Comparison of ENCODE assay signal across 8 cellular contexts in genomic region chr1:112716133-112716720, GRCh38. TPM values are rescaled to one million over a fixed set of nuclear protein-coding genes. Genes with fewer than 3 reads are reported as not detected.
DNase-seq lines count a peak whose midpoint lies in the region; ATAC-seq, FAIRE-seq and TF ChIP-seq lines count a peak whose summit lies in the region.

No MANE protein-coding gene starts in this region.

- DNase-seq in AG20443 (ENCODE audit: low spot score) (peak; percentile 91), GM19239 (ENCODE audit: insufficient read length, low spot score) (peak; percentile 82), Kasumi-1 (lab: John Stamatoyannopoulos, UW) (peak; percentile 81 to 86), Peyer's patch (peak; percentile 77 to 94 (median 89)), fibroblast of the aortic adventitia (ENCODE audit: low read depth) (peak; percentile 95), natural killer cell (peak; percentile 78)
- peak; percentile 72 for DNase-seq in activated T-helper 1 cell treated with anti-CD3 and anti-CD28 coated beads, Interleukin-12 subunit alpha, Interleukin-12 subunit beta, Interleukin-2, Interleukin-4 antibody, amounts not matched to agents 30 ng/mL and 10 ng/mL and 1 ng/mL, durations not matched to agents 14 hours and 24 hours and 36 hours (ENCODE audit: low spot score)

- peak overlapping the region; percentile 52 to 86 (median 74) for H3K4me3 ChIP-seq in Peyer's patch
- H3K4me3 ChIP-seq in fibroblast of the aortic adventitia (ENCODE audit: low read depth, low read length), result peak overlapping the region; percentile 72

- no peaks in the 10 kb centered on the region for H3K9me3 Mint-ChIP-seq in activated T-helper 1 cell treated with anti-CD3 and anti-CD28 coated beads, Interleukin-12 subunit alpha, Interleukin-12 subunit beta, Interleukin-2, Interleukin-4 antibody, amounts not matched to agents 30 ng/mL and 10 ng/mL and 1 ng/mL, durations not matched to agents 14 hours and 24 hours and 36 hours
- no peaks in the 10 kb centered on the region for H3K9me3 Mint-ChIP-seq in natural killer cell
- H3K9me3 Mint-ChIP-seq in stimulated activated memory B cell treated with anti-CD40 and anti-IgM and Interleukin-4, amounts not matched to agents 10 μg/mL and 1 μg/mL and 100 μg/mL, for 72 hours, result no peaks in the 10 kb centered on the region

- H3K27me3 Mint-ChIP-seq in activated T-helper 1 cell treated with anti-CD3 and anti-CD28 coated beads, Interleukin-12 subunit alpha, Interleukin-12 subunit beta, Interleukin-2, Interleukin-4 antibody, amounts not matched to agents 30 ng/mL and 10 ng/mL and 1 ng/mL, durations not matched to agents 14 hours and 24 hours and 36 hours (ENCODE audit: insufficient read depth), result peaks cover 30% of the 10 kb centered on the region
- peaks cover 0 to 8% of the 10 kb centered on the region in 2 donors for H3K27me3 Mint-ChIP-seq in natural killer cell (ENCODE audit: low read depth in 2 of 2)
- H3K27me3 Mint-ChIP-seq in stimulated activated memory B cell treated with anti-CD40 and anti-IgM and Interleukin-4, amounts not matched to agents 10 μg/mL and 1 μg/mL and 100 μg/mL, for 72 hours, result peaks cover 11% of the 10 kb centered on the region

- intact Hi-C loops in activated T-helper 1 cell treated with anti-CD3 and anti-CD28 coated beads, Interleukin-12 subunit alpha, Interleukin-12 subunit beta, Interleukin-2, Interleukin-4 antibody, amounts not matched to agents 30 ng/mL and 10 ng/mL and 1 ng/mL, durations not matched to agents 14 hours and 24 hours and 36 hours (cut with micrococcal nuclease), result loop anchor here (1.0 to 5.0 kb wide), 7 partner anchors 88 to 1631 kb away; partner anchors contain the start of genes LRIG2, MAGI3 and RSBN1
- intact Hi-C loops in natural killer cell (cut with micrococcal nuclease), result loop anchor here (1.0 to 10.0 kb wide), 6 partner anchors 81 to 963 kb away; partner anchors contain the start of genes LRIG2 and SLC16A1

- H3K36me3 Mint-ChIP-seq in activated T-helper 1 cell treated with anti-CD3 and anti-CD28 coated beads, Interleukin-12 subunit alpha, Interleukin-12 subunit beta, Interleukin-2, Interleukin-4 antibody, amounts not matched to agents 30 ng/mL and 10 ng/mL and 1 ng/mL, durations not matched to agents 14 hours and 24 hours and 36 hours (ENCODE audit: low read depth), result peaks cover 1% of the 10 kb centered on the region
- no peaks in the 10 kb centered on the region for H3K36me3 Mint-ChIP-seq in natural killer cell
- H3K36me3 Mint-ChIP-seq in stimulated activated memory B cell treated with anti-CD40 and anti-IgM and Interleukin-4, amounts not matched to agents 10 μg/mL and 1 μg/mL and 100 μg/mL, for 72 hours, result no peaks in the 10 kb centered on the region

- TF ChIP-seq CTCF in Peyer's patch (IDR thresholded peaks at IDR 0.05), result peak; percentile 76 to 97 (median 94)
- TF ChIP-seq CTCF in fibroblast of the aortic adventitia (IDR thresholded peaks at IDR 0.05; ENCODE audit: insufficient read depth, low read length), result peak; percentile 88
- peak; percentile 97 for TF ChIP-seq CTCF in natural killer cell (IDR thresholded peaks at IDR 0.05)

- FAIRE-seq in GM19239 (lab: Jason Lieb, UNC), result peak; percentile 94

- no peaks in the 10 kb centered on the region for H3K36me3 ChIP-seq in Peyer's patch

- peaks cover 0 to 18% (median 10%) of the 10 kb centered on the region in 4 donors for H3K4me1 ChIP-seq in Peyer's patch

- H3K9me3 ChIP-seq in Peyer's patch, result no peaks in the 10 kb centered on the region

- H3K4me1 Mint-ChIP-seq in activated T-helper 1 cell treated with anti-CD3 and anti-CD28 coated beads, Interleukin-12 subunit alpha, Interleukin-12 subunit beta, Interleukin-2, Interleukin-4 antibody, amounts not matched to agents 30 ng/mL and 10 ng/mL and 1 ng/mL, durations not matched to agents 14 hours and 24 hours and 36 hours (ENCODE audit: low read depth), result peaks cover 41% of the 10 kb centered on the region
- H3K4me1 Mint-ChIP-seq in natural killer cell, result peaks cover 14 to 29% of the 10 kb centered on the region in 2 donors
- peaks cover 57% of the 10 kb centered on the region for H3K4me1 Mint-ChIP-seq in stimulated activated memory B cell treated with anti-CD40 and anti-IgM and Interleukin-4, amounts not matched to agents 10 μg/mL and 1 μg/mL and 100 μg/mL, for 72 hours

- H3K4me3 Mint-ChIP-seq in activated T-helper 1 cell treated with anti-CD3 and anti-CD28 coated beads, Interleukin-12 subunit alpha, Interleukin-12 subunit beta, Interleukin-2, Interleukin-4 antibody, amounts not matched to agents 30 ng/mL and 10 ng/mL and 1 ng/mL, durations not matched to agents 14 hours and 24 hours and 36 hours, result peak overlapping the region; percentile 86
- peak overlapping the region; percentile 93 for H3K4me3 Mint-ChIP-seq in natural killer cell
- H3K4me3 Mint-ChIP-seq in stimulated activated memory B cell treated with anti-CD40 and anti-IgM and Interleukin-4, amounts not matched to agents 10 μg/mL and 1 μg/mL and 100 μg/mL, for 72 hours, result peak overlapping the region; percentile 94

- H3K27me3 ChIP-seq in Peyer's patch, result no peaks in the 10 kb centered on the region

- no peak overlapping the region for H3K27ac Mint-ChIP-seq in activated T-helper 1 cell treated with anti-CD3 and anti-CD28 coated beads, Interleukin-12 subunit alpha, Interleukin-12 subunit beta, Interleukin-2, Interleukin-4 antibody, amounts not matched to agents 30 ng/mL and 10 ng/mL and 1 ng/mL, durations not matched to agents 14 hours and 24 hours and 36 hours
- H3K27ac Mint-ChIP-seq in natural killer cell, result peak overlapping the region; percentile 67 to 87
- H3K27ac Mint-ChIP-seq in stimulated activated memory B cell treated with anti-CD40 and anti-IgM and Interleukin-4, amounts not matched to agents 10 μg/mL and 1 μg/mL and 100 μg/mL, for 72 hours, result peak overlapping the region; percentile 59

- peak overlapping the region in 3 of 4 donors; percentile 62 to 72 (median 71) for H3K27ac ChIP-seq in Peyer's patch

- ATAC-seq in natural killer cell, result peak; percentile 38 to 58 (median 38)
- peak; percentile 52 for ATAC-seq in stimulated activated memory B cell treated with anti-CD40 and anti-IgM and Interleukin-4, amounts not matched to agents 10 μg/mL and 1 μg/mL and 100 μg/mL, for 72 hours

- TF ChIP-seq POLR2A in Peyer's patch (IDR thresholded peaks at IDR 0.05), result no peak

RNA-seq across cellular contexts. Expression of gene PPM1J, which starts 1.1 kb away (rescaled TPM):
- total RNA-seq in Peyer's patch (under 1 TPM in 1 of 4 donors, not detected in 3; 0.67 TPM), fibroblast of the aortic adventitia (ENCODE audit: low replicate concordance) (0.63 and 1.8 TPM in 2 replicates), natural killer cell (under 1 TPM in 1 of 3 donors, not detected in 2; 0.26 TPM)
- 0.60 and 1.1 TPM in 2 replicates for total RNA-seq in activated T-helper 1 cell treated with anti-CD3 and anti-CD28 coated beads, Interleukin-12 subunit alpha, Interleukin-12 subunit beta, Interleukin-2, Interleukin-4 antibody, amounts not matched to agents 30 ng/mL and 10 ng/mL and 1 ng/mL, durations not matched to agents 14 hours and 24 hours and 36 hours

RNA-seq across cellular contexts. Expression of gene RHOC, which starts 9.3 kb away (rescaled TPM):
- total RNA-seq in Peyer's patch, result 100 to 1,000 TPM; 163 to 632 (median 483) TPM
- 50.4 and 63.4 TPM in 2 replicates for total RNA-seq in activated T-helper 1 cell treated with anti-CD3 and anti-CD28 coated beads, Interleukin-12 subunit alpha, Interleukin-12 subunit beta, Interleukin-2, Interleukin-4 antibody, amounts not matched to agents 30 ng/mL and 10 ng/mL and 1 ng/mL, durations not matched to agents 14 hours and 24 hours and 36 hours
- total RNA-seq in fibroblast of the aortic adventitia (ENCODE audit: low replicate concordance), result 223 and 471 TPM in 2 replicates
- total RNA-seq in natural killer cell, result 100 to 1,000 TPM; 161 to 199 (median 195) TPM

RNA-seq across cellular contexts. Expression of gene MOV10, which starts 41.8 kb away (rescaled TPM):
- total RNA-seq in Peyer's patch, result 100 to 1,000 TPM in 3 of 4 donors, 10 to 100 TPM in 1; 75.3 to 161 (median 143) TPM
- total RNA-seq in activated T-helper 1 cell treated with anti-CD3 and anti-CD28 coated beads, Interleukin-12 subunit alpha, Interleukin-12 subunit beta, Interleukin-2, Interleukin-4 antibody, amounts not matched to agents 30 ng/mL and 10 ng/mL and 1 ng/mL, durations not matched to agents 14 hours and 24 hours and 36 hours, result 64.6 and 66.2 TPM in 2 replicates
- 21.4 and 31.5 TPM in 2 replicates for total RNA-seq in fibroblast of the aortic adventitia (ENCODE audit: low replicate concordance)
- total RNA-seq in natural killer cell, result 100 to 1,000 TPM in 2 of 3 donors, 10 to 100 TPM in 1; 87.9 to 124 (median 119) TPM

Comparison
In these comparisons a context has a peak if more than half of its experiments do, and no peak if none do; other contexts are left out.
1. Peak in every context shown above with its lines: DNase-seq, ATAC-seq, H3K4me3 ChIP-seq and H3K27ac ChIP-seq.